Comparison of ENCODE assay signal across 8 cellular contexts in the genomic region with DNA sequence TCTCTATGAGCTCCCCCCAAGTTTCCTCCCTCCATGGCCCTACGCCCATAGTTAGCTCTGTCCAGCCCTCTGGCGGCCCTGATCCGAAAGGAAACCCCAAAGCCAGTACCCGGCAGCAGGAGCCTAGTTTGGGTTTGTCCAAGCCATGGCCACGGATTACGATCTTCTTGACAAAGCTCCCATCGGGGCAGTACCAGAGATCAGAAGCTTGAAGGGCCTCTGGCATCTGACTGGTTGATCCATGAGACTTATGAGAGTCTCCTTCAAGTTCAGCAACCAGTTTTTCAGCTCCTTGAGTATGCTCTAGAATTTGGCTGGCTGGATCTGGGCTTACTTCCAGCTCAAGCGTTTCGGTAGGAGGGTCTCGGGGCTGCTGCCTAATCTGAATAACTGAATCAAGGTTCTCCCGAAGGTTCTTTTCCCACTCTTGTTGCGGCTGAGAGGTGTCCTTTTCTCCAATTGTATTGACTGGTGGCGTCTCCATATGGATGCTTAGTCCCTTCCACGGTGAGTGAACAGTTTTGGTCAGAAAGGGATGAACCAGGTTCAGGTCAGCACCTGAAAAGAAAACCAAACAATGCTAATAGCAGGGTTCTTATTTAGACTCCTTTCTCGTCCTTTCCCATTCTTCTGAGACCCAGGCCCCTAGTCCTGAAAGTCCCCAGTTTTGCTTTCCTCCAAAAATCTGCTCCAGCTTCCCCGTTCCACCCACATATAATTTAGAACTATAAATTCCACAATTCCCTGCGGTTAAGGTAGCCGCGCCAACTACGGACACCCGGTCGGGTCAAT. TPM values are rescaled to one million over a fixed set of nuclear protein-coding genes. Genes with fewer than 3 reads are reported as not detected.
DNase-seq lines count a peak whose midpoint lies in the region; ATAC-seq and TF ChIP-seq lines count a peak whose summit lies in the region.

No MANE protein-coding gene starts in this region.

- intact Hi-C loops in esophagus muscularis mucosa (cut with DNase I): no loop called here

- DNase-seq in NCI-H2227 treated with DMSO at 0.1 percent for 48 hours (lab: John Stamatoyannopoulos, UW) (peak; percentile 71), NCI-H2227 (lab: John Stamatoyannopoulos, UW; ENCODE audit: unreplicated experiment) (no peak), RWPE2 (ENCODE audit: low spot score) (no peak), esophagus muscularis mucosa (ENCODE audit: extremely low spot score) (no peak), omental fat pad (ENCODE audit: low spot score) (no peak), SHP77 (lab: John Stamatoyannopoulos, UW) (no peak), germinal center (ENCODE audit: low spot score) (no peak)
- DNase-seq in activated CD4-positive, alpha-beta T cell treated with anti-CD3 and anti-CD28 coated beads, Interleukin-2, amount 50 U/mL, for 1 hour: no peak

- H3K4me3 ChIP-seq in RWPE2 (ENCODE audit: severe bottlenecking) (peak overlapping the region; percentile 66), esophagus muscularis mucosa (peak overlapping the region; percentile 80 to 92 (median 86))

- TF ChIP-seq POLR2A in esophagus muscularis mucosa (IDR thresholded peaks at IDR 0.05; ENCODE audit: low read depth): no peak

- no peak for TF ChIP-seq EP300 in esophagus muscularis mucosa (IDR thresholded peaks at IDR 0.05)

- no peak for TF ChIP-seq CTCF in RWPE2 (IDR thresholded peaks at IDR 0.05; ENCODE audit: poor library complexity, severe bottlenecking)
- no peak for TF ChIP-seq CTCF in esophagus muscularis mucosa (IDR thresholded peaks at IDR 0.05)
- TF ChIP-seq CTCF in omental fat pad (IDR thresholded peaks at IDR 0.05): no peak

- no peaks in the 10 kb centered on the region for H3K9me3 ChIP-seq in RWPE2 (ENCODE audit: severe bottlenecking)
- H3K9me3 ChIP-seq in esophagus muscularis mucosa: no peaks in the 10 kb centered on the region

- ATAC-seq in RWPE2 (ENCODE audit: low read depth): peak; percentile 2; the same call in 2 of the 3 replicates
- peak; percentile 31 for ATAC-seq in omental fat pad (ENCODE audit: low FRiP score)

- WGBS in esophagus muscularis mucosa: 39% methylated on average over 21 of the region's 22 CpGs

- H3K4me1 ChIP-seq in RWPE2 (ENCODE audit: insufficient read depth, poor library complexity, severe bottlenecking): no peaks in the 10 kb centered on the region
- H3K4me1 ChIP-seq in esophagus muscularis mucosa: peaks cover 29 to 47% (median 38%) of the 10 kb centered on the region in 4 donors

- H3K36me3 ChIP-seq in RWPE2 (ENCODE audit: low read depth) (peaks cover 21% of the 10 kb centered on the region), esophagus muscularis mucosa (peaks cover 15 to 26% (median 22%) of the 10 kb centered on the region in 4 donors)

- H3K27ac ChIP-seq in RWPE2 (ENCODE audit: poor library complexity, severe bottlenecking): peak overlapping the region; percentile 25
- H3K27ac ChIP-seq in esophagus muscularis mucosa (replicated peaks in 1 of 4): peak overlapping the region; percentile 85 to 94 (median 91)

- no peaks in the 10 kb centered on the region for H3K27me3 ChIP-seq in RWPE2 (ENCODE audit: insufficient read depth, poor library complexity, severe bottlenecking)
- H3K27me3 ChIP-seq in esophagus muscularis mucosa: no peaks in the 10 kb centered on the region

RNA-seq across cellular contexts. Expression of a gene that starts 0.6 kb away (rescaled TPM):
- total RNA-seq in esophagus muscularis mucosa (1 to 10 TPM; 2.7 to 6.3 (median 3.9) TPM), omental fat pad (1 to 10 TPM; 2.1 to 3.9 (median 2.7) TPM)

RNA-seq across cellular contexts. Expression of a gene that starts 1.4 kb away (rescaled TPM):
- total RNA-seq in esophagus muscularis mucosa: 10 to 100 TPM; 17.7 to 37.4 (median 27.2) TPM
- 10 to 100 TPM; 23.2 to 44.3 (median 24.4) TPM for total RNA-seq in omental fat pad

RNA-seq across cellular contexts. Expression of a gene that starts 20.4 kb away (rescaled TPM):
- 100 to 1,000 TPM; 223 to 525 (median 326) TPM for total RNA-seq in esophagus muscularis mucosa
- 100 to 1,000 TPM; 129 to 311 (median 137) TPM for total RNA-seq in omental fat pad

RNA-seq across cellular contexts. Expression of a gene that starts 22.2 kb away (rescaled TPM):
- total RNA-seq in esophagus muscularis mucosa (1 to 10 TPM; 2.7 to 4.4 (median 4.0) TPM), omental fat pad (1 to 10 TPM in 1 of 4 donors, under 1 TPM in 3; 0.24 to 1.0 (median 0.34) TPM)

RNA-seq across cellular contexts. Expression of a gene that starts 24.4 kb away (rescaled TPM):
- total RNA-seq in esophagus muscularis mucosa: 10 to 100 TPM; 14.9 to 31.4 (median 20.8) TPM
- total RNA-seq in omental fat pad: 100 to 1,000 TPM in 1 of 4 donors, 10 to 100 TPM in 3; 21.5 to 161 (median 34.3) TPM
